ENCODE assay signal across 18 cellular contexts in the genomic region with DNA sequence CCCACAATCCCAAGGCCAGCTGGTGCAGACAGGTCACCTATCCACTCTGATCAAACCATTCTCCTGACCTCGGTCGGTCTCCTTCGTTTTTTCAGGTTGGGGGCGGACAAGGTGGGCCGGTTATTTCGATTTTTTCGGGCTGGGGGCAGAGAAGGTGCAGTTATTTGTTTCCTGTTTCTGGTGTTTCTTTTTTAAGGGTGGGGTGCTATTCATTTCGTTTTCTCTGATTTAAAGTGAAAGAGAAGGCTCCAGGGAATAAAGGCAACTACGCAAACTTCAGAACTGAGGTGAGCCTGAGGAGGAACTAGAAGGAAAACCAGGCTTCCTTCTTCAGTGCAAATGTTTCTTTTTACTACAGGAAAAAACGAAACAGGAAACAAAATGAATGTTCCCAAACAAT.
A peak's percentile ranks its signal among the peaks of the same experiment; 100 is the strongest.
DNase-seq lines count a peak whose midpoint lies in the region; ATAC-seq and TF ChIP-seq lines count a peak whose summit lies in the region.
"Had no signal": no experiment of that assay in that cellular context is flagged by ENCODE, and none has a peak within 500 bp of the region (broad histone marks: within the 10 kb centered on the region; RNA-seq: fewer than 3 reads in every experiment).

No MANE protein-coding gene starts in this region.

- intact Hi-C loops in activated CD4-positive, alpha-beta T cell treated with anti-CD3 and anti-CD28 coated beads for 36 hours (cut with DNase I, micrococcal nuclease) = no loop called here
- intact Hi-C loops in CD4-positive, alpha-beta memory T cell (cut with micrococcal nuclease) = no loop called here
- intact Hi-C loops in activated B cell treated with CpG ODN at 0.5 μM for 24 hours (cut with micrococcal nuclease) (loop anchor here (10.0 kb wide), 1 partner anchor 61 kb away; no protein-coding TSS in a partner anchor), A673 (cut with micrococcal nuclease; ENCODE audit: unreplicated experiment) (no loop called here)

- no peak for ATAC-seq in activated CD4-positive, alpha-beta T cell treated with anti-CD3 and anti-CD28 coated beads for 36 hours
- no peak for ATAC-seq in activated B cell treated with CpG ODN at 0.5 μM for 24 hours (ENCODE audit: low read depth)
- ATAC-seq: heart left ventricle had no signal

- no peak overlapping the region for H2BK5ac ChIP-seq in mesenchymal stem cell (ENCODE audit: low read depth, low read length, poor library complexity, severe bottlenecking)

- no TSS peak for BruUV-seq in A673 (replicated peaks; lab: Mats Ljungman, UMichigan)

- no peak overlapping the region for H2BK12ac ChIP-seq in mesenchymal stem cell (ENCODE audit: low read length in 2 of 2)

- no peaks in the 10 kb centered on the region for H3K9me3 ChIP-seq in CD4-positive, alpha-beta memory T cell (ENCODE audit: control insufficient read depth in 1 of 2, low read length in 2 of 2)
- H3K9me3 ChIP-seq in mesenchymal stem cell (ENCODE audit: control insufficient read depth, low read length) (no peaks in the 10 kb centered on the region), A673 (ENCODE audit: low read depth, low read length, poor library complexity, severe bottlenecking) (no peaks in the 10 kb centered on the region), MG63 (no peaks in the 10 kb centered on the region)
- H3K9me3 ChIP-seq: heart left ventricle had no signal

- H3K9ac ChIP-seq in mesenchymal stem cell (ENCODE audit: low read length) = no peak overlapping the region

- WGBS in mesenchymal stem cell = 90% methylated on average over 10 of the region's 10 CpGs

- no peak overlapping the region for H2BK120ac ChIP-seq in mesenchymal stem cell (ENCODE audit: low read depth, low read length)

- no peak overlapping the region for H3K23ac ChIP-seq in mesenchymal stem cell (ENCODE audit: low read length in 2 of 2)

- no peak overlapping the region for H3K4me3 ChIP-seq in CD4-positive, alpha-beta memory T cell (ENCODE audit: low read length in 2 of 2)
- H3K4me3 ChIP-seq in mesenchymal stem cell (ENCODE audit: insufficient read depth in 1 of 2, low read depth in 1 of 2, low read length in 2 of 2) (no peak overlapping the region), A673 (ENCODE audit: low read depth, low read length, poor library complexity, severe bottlenecking) (no peak overlapping the region), MG63 (no peak overlapping the region)
- H3K4me3 ChIP-seq: heart left ventricle had no signal

- POLR2A ChIA-PET in activated CD4-positive, alpha-beta T cell treated with anti-CD3 and anti-CD28 coated beads for 36 hours (lab: Charles Lee) = no interaction called here
- POLR2A ChIA-PET in CD4-positive, alpha-beta memory T cell (lab: Charles Lee; ENCODE audit: partially characterized antibody) = no interaction called here
- POLR2A ChIA-PET in activated B cell treated with CpG ODN at 0.5 μM for 24 hours (lab: Charles Lee) = no interaction called here
- POLR2A ChIA-PET in A673 (lab: Charles Lee; ENCODE audit: low non-redundant PET) = no interaction called here

- H4K91ac ChIP-seq in mesenchymal stem cell (ENCODE audit: low read length) = no peak overlapping the region

- H3K27ac Mint-ChIP-seq in activated CD4-positive, alpha-beta T cell treated with anti-CD3 and anti-CD28 coated beads for 36 hours = peak overlapping the region; percentile 51
- peak overlapping the region; percentile 53 to 89 (median 71) for H3K27ac Mint-ChIP-seq in CD4-positive, alpha-beta memory T cell
- no peak overlapping the region for H3K27ac Mint-ChIP-seq in activated B cell treated with CpG ODN at 0.5 μM for 24 hours

- TF ChIP-seq CTCF in activated B cell treated with CpG ODN at 0.5 μM for 24 hours (IDR thresholded peaks at IDR 0.05) (no peak), A673 (conservative IDR thresholded peaks at IDR 0.05; ENCODE audit: low read depth, low read length) (no peak)

- H3K9me3 Mint-ChIP-seq in activated CD4-positive, alpha-beta T cell treated with anti-CD3 and anti-CD28 coated beads for 36 hours (ENCODE audit: low read depth) = no peaks in the 10 kb centered on the region
- no peaks in the 10 kb centered on the region for H3K9me3 Mint-ChIP-seq in CD4-positive, alpha-beta memory T cell
- H3K9me3 Mint-ChIP-seq in activated B cell treated with CpG ODN at 0.5 μM for 24 hours = no peaks in the 10 kb centered on the region
- H3K9me3 Mint-ChIP-seq: type B pancreatic cell had no signal

- no peak overlapping the region for H2BK15ac ChIP-seq in mesenchymal stem cell (ENCODE audit: low read depth, poor library complexity, severe bottlenecking)

- CTCF ChIA-PET in activated CD4-positive, alpha-beta T cell treated with anti-CD3 and anti-CD28 coated beads for 36 hours (lab: Charles Lee) = no interaction called here
- CTCF ChIA-PET in CD4-positive, alpha-beta memory T cell (lab: Charles Lee; ENCODE audit: partially characterized antibody) = no interaction called here
- CTCF ChIA-PET in activated B cell treated with CpG ODN at 0.5 μM for 24 hours (lab: Charles Lee) (no interaction called here), A673 (lab: Charles Lee) (no interaction called here)

- no peak overlapping the region for H3K4ac ChIP-seq in mesenchymal stem cell (ENCODE audit: low read depth in 1 of 2, low read length in 2 of 2)

- DNase-seq in activated CD4-positive, alpha-beta T cell treated with anti-CD3 and anti-CD28 coated beads for 36 hours = no peak
- no peak for DNase-seq in activated CD4-positive, alpha-beta T cell treated with anti-CD3 and anti-CD28 coated beads for 1 hour
- DNase-seq in CD4-positive, alpha-beta memory T cell = no peak
- DNase-seq in activated B cell treated with CpG ODN at 0.5 μM for 24 hours (no peak), mesenchymal stem cell (no peak), NCI-H69 (lab: John Stamatoyannopoulos, UW) (no peak), A673 (ENCODE audit: low spot score) (no peak), MG63 (no peak)
- DNase-seq: activated CD4-positive, CD25-positive, alpha-beta regulatory T cell; activated CD8-positive, alpha-beta memory T cell treated with anti-CD3 and anti-CD28 coated beads, Interleukin-2, amount 50 U/mL, for 4 hours; DMS79 treated with DMSO at 0.1 percent for 48 hours; effector CD4-positive, alpha-beta T cell; mammary epithelial cell; NCI-H1436 treated with DMSO at 0.1 percent for 48 hours; NCI-H226; stimulated activated naive CD4-positive, alpha-beta T cell treated with Interleukin-2 at 50 U/mL for 16 hours had no signal

- H3K36me3 Mint-ChIP-seq in activated CD4-positive, alpha-beta T cell treated with anti-CD3 and anti-CD28 coated beads for 36 hours (ENCODE audit: low read depth) = peaks cover 30% of the 10 kb centered on the region
- peaks cover 17 to 39% of the 10 kb centered on the region in 2 donors for H3K36me3 Mint-ChIP-seq in CD4-positive, alpha-beta memory T cell
- peaks cover 45% of the 10 kb centered on the region for H3K36me3 Mint-ChIP-seq in activated B cell treated with CpG ODN at 0.5 μM for 24 hours (ENCODE audit: low read depth)

- H2AK5ac ChIP-seq in mesenchymal stem cell (ENCODE audit: low read length, severe bottlenecking) = no peak overlapping the region

- H3K27ac ChIP-seq in CD4-positive, alpha-beta memory T cell (ENCODE audit: low read depth, low read length) = peak overlapping the region; percentile 14
- H3K27ac ChIP-seq in mesenchymal stem cell (ENCODE audit: low read length, poor library complexity, severe bottlenecking) (no peak overlapping the region), A673 (ENCODE audit: low read depth, low read length, poor library complexity, severe bottlenecking) (no peak overlapping the region)

- H3K4me3 Mint-ChIP-seq in activated CD4-positive, alpha-beta T cell treated with anti-CD3 and anti-CD28 coated beads for 36 hours = no peak overlapping the region
- H3K4me3 Mint-ChIP-seq in CD4-positive, alpha-beta memory T cell = peak overlapping the region in 3 of 8 donors; percentile 45 to 74 (median 69)
- H3K4me3 Mint-ChIP-seq in activated B cell treated with CpG ODN at 0.5 μM for 24 hours = peak overlapping the region; percentile 32
- H3K4me3 Mint-ChIP-seq: type B pancreatic cell had no signal

- peak overlapping the region; percentile 24 for H4K8ac ChIP-seq in mesenchymal stem cell (ENCODE audit: low read length)

- no peak overlapping the region for H3K4me2 ChIP-seq in mesenchymal stem cell (ENCODE audit: low read length, poor library complexity, severe bottlenecking)

- H3K18ac ChIP-seq in mesenchymal stem cell (ENCODE audit: low read depth in 1 of 2, low read length in 2 of 2) = no peak overlapping the region

- H3K36me3 ChIP-seq in CD4-positive, alpha-beta memory T cell (ENCODE audit: insufficient read depth, low read length) = peaks cover 7% of the 10 kb centered on the region
- peaks cover 0 to 5% of the 10 kb centered on the region in 2 experiments for H3K36me3 ChIP-seq in mesenchymal stem cell (ENCODE audit: control insufficient read depth in 1 of 2, insufficient read depth in 2 of 2, low read depth in 1 of 2, low read length in 2 of 2)
- peaks cover 4% of the 10 kb centered on the region for H3K36me3 ChIP-seq in A673 (ENCODE audit: insufficient read depth, low read length, poor library complexity, severe bottlenecking)
- peaks cover 7% of the 10 kb centered on the region; the same call in 1 of the 2 replicates for H3K36me3 ChIP-seq in MG63

- no peak overlapping the region for H2AFZ ChIP-seq in mesenchymal stem cell (ENCODE audit: low read depth, low read length)

- H3K4me1 ChIP-seq in CD4-positive, alpha-beta memory T cell (ENCODE audit: insufficient read depth, low read length) = peaks cover 67% of the 10 kb centered on the region
- H3K4me1 ChIP-seq in mesenchymal stem cell (ENCODE audit: control insufficient read depth, insufficient read depth, low read depth, low read length) (peaks cover 25% of the 10 kb centered on the region), A673 (ENCODE audit: insufficient read depth, low read length, poor library complexity, severe bottlenecking) (no peaks in the 10 kb centered on the region)

- H3K27me3 Mint-ChIP-seq in activated CD4-positive, alpha-beta T cell treated with anti-CD3 and anti-CD28 coated beads for 36 hours = no peaks in the 10 kb centered on the region
- H3K27me3 Mint-ChIP-seq in CD4-positive, alpha-beta memory T cell = no peaks in the 10 kb centered on the region
- H3K27me3 Mint-ChIP-seq in activated B cell treated with CpG ODN at 0.5 μM for 24 hours = no peaks in the 10 kb centered on the region
- H3K27me3 Mint-ChIP-seq: type B pancreatic cell had no signal

- no peak overlapping the region for H3K14ac ChIP-seq in mesenchymal stem cell (ENCODE audit: low read length in 2 of 2)

- H3K27me3 ChIP-seq in CD4-positive, alpha-beta memory T cell (ENCODE audit: insufficient read depth, low read length) = no peaks in the 10 kb centered on the region
- H3K27me3 ChIP-seq in mesenchymal stem cell (ENCODE audit: control insufficient read depth in 1 of 2, insufficient read depth in 1 of 2, low read length in 2 of 2) = no peaks in the 10 kb centered on the region
- no peaks in the 10 kb centered on the region for H3K27me3 ChIP-seq in A673 (replicated peaks; ENCODE audit: insufficient read depth, low read depth, low read length, poor library complexity)
- no peaks in the 10 kb centered on the region for H3K27me3 ChIP-seq in MG63
- H3K27me3 ChIP-seq: heart left ventricle had no signal

- H3K79me1 ChIP-seq in mesenchymal stem cell (replicated peaks; ENCODE audit: low read length, poor library complexity, severe bottlenecking) = peaks cover 3% of the 10 kb centered on the region

- peaks cover 64% of the 10 kb centered on the region for H3K4me1 Mint-ChIP-seq in activated CD4-positive, alpha-beta T cell treated with anti-CD3 and anti-CD28 coated beads for 36 hours
- peaks cover 54 to 64% (median 60%) of the 10 kb centered on the region in 4 donors for H3K4me1 Mint-ChIP-seq in CD4-positive, alpha-beta memory T cell
- peaks cover 62% of the 10 kb centered on the region for H3K4me1 Mint-ChIP-seq in activated B cell treated with CpG ODN at 0.5 μM for 24 hours
